8 cellular contexts compared by ENCODE assay signal in genomic region chr3:45687828-45688193, GRCh38. TPM values are rescaled to one million over a fixed set of nuclear protein-coding genes. Genes with fewer than 3 reads are reported as not detected.
DNase-seq lines count a peak whose midpoint lies in the region; ATAC-seq and TF ChIP-seq lines count a peak whose summit lies in the region.

No MANE protein-coding gene starts in this region.

- CTCF ChIA-PET in CD4-positive, alpha-beta memory T cell (lab: Charles Lee; ENCODE audit: partially characterized antibody): interaction anchor here (0.9 to 5.0 kb wide), 4 partner anchors 22 to 32 kb away, joined by 3 to 53 read pairs (median 3); no protein-coding TSS in a partner anchor

- H3K36me3 ChIP-seq in CD4-positive, alpha-beta memory T cell (ENCODE audit: insufficient read depth, low read length): no peaks in the 10 kb centered on the region
- peaks cover 14% of the 10 kb centered on the region for H3K36me3 ChIP-seq in Karpas-422 (ENCODE audit: insufficient read depth, low read length)
- no peaks in the 10 kb centered on the region for H3K36me3 ChIP-seq in breast epithelium

- H3K9ac ChIP-seq in Karpas-422 (ENCODE audit: low read length): peak overlapping the region; percentile 74

- no peak overlapping the region for H2AFZ ChIP-seq in Karpas-422 (ENCODE audit: low read length)

- no peak for TF ChIP-seq POLR2A in breast epithelium (IDR thresholded peaks at IDR 0.05)

- H3K36me3 Mint-ChIP-seq in CD4-positive, alpha-beta memory T cell: peaks cover 9 to 36% of the 10 kb centered on the region in 2 donors
- H3K36me3 Mint-ChIP-seq in natural killer cell: peaks cover 7% of the 10 kb centered on the region

- H3K9me3 ChIP-seq in CD4-positive, alpha-beta memory T cell (ENCODE audit: control insufficient read depth in 1 of 2, low read length in 2 of 2): no peaks in the 10 kb centered on the region
- H3K9me3 ChIP-seq in Karpas-422 (ENCODE audit: low read length) (no peaks in the 10 kb centered on the region), breast epithelium (no peaks in the 10 kb centered on the region)

- H3K4me3 ChIP-seq in CD4-positive, alpha-beta memory T cell (ENCODE audit: low read length in 2 of 2): peak overlapping the region in 1 of 2 donors; percentile 97
- H3K4me3 ChIP-seq in Karpas-422 (ENCODE audit: low read length) (peak overlapping the region; percentile 78), breast epithelium (peak overlapping the region; percentile 57 to 85 (median 71))

- peak overlapping the region in 6 of 7 donors; percentile 29 to 100 (median 82) for H3K27ac Mint-ChIP-seq in CD4-positive, alpha-beta memory T cell
- H3K27ac Mint-ChIP-seq in natural killer cell: peak overlapping the region; percentile 97 to 100

- ATAC-seq in natural killer cell (no peak), GM21723 (IDR thresholded peaks at IDR 0.05; ENCODE audit: unreplicated experiment) (no peak), HG02610 (IDR thresholded peaks at IDR 0.05; ENCODE audit: unreplicated experiment) (no peak)

- peaks cover 2 to 5% of the 10 kb centered on the region in 2 donors for H3K27me3 Mint-ChIP-seq in CD4-positive, alpha-beta memory T cell
- peaks cover 4 to 7% of the 10 kb centered on the region in 2 donors for H3K27me3 Mint-ChIP-seq in natural killer cell (ENCODE audit: low read depth in 2 of 2)

- no peak overlapping the region for H3K27ac ChIP-seq in CD4-positive, alpha-beta memory T cell (ENCODE audit: low read depth, low read length)
- H3K27ac ChIP-seq in Karpas-422 (ENCODE audit: low read length) (peak overlapping the region; percentile 66; the same call in 1 of the 2 replicates), breast epithelium (peak overlapping the region in 1 of 2 donors; percentile 88)

- DNase-seq in CD4-positive, alpha-beta memory T cell: no peak
- DNase-seq in Karpas-422: peak; percentile 52
- DNase-seq in breast epithelium (ENCODE audit: low spot score in 2 of 2): no peak
- no peak for DNase-seq in natural killer cell
- DNase-seq in retina: no peak
- no peak for DNase-seq in HuH-7.5 (ENCODE audit: low spot score)

- peaks cover 32 to 56% (median 45%) of the 10 kb centered on the region in 4 donors for H3K4me1 Mint-ChIP-seq in CD4-positive, alpha-beta memory T cell
- peaks cover 42 to 43% of the 10 kb centered on the region in 2 donors for H3K4me1 Mint-ChIP-seq in natural killer cell

- no peaks in the 10 kb centered on the region for H3K9me2 ChIP-seq in Karpas-422 (replicated peaks; ENCODE audit: insufficient read depth, low read length)

- TF ChIP-seq CTCF in breast epithelium (IDR thresholded peaks at IDR 0.05) (no peak), natural killer cell (IDR thresholded peaks at IDR 0.05) (no peak)

- intact Hi-C loops in CD4-positive, alpha-beta memory T cell (cut with micrococcal nuclease): loop anchor here (2.0 to 5.0 kb wide), 2 partner anchors 379 to 711 kb away; partner anchors contain the start of genes EXOSC7 and ZDHHC3
- intact Hi-C loops in breast epithelium (cut with DNase I; ENCODE audit: low total_unique reads): no loop called here
- intact Hi-C loops in natural killer cell (cut with micrococcal nuclease): loop anchor here (2.0 kb wide), 1 partner anchor 23 kb away; no protein-coding TSS in a partner anchor

- no peaks in the 10 kb centered on the region for H3K27me3 ChIP-seq in CD4-positive, alpha-beta memory T cell (ENCODE audit: insufficient read depth, low read length)
- H3K27me3 ChIP-seq in Karpas-422 (ENCODE audit: low read length) (no peaks in the 10 kb centered on the region), breast epithelium (no peaks in the 10 kb centered on the region)

- POLR2A ChIA-PET in CD4-positive, alpha-beta memory T cell (lab: Charles Lee; ENCODE audit: partially characterized antibody): interaction anchor here (4.9 kb wide), 1 partner anchor 10 kb away, joined by 38 read pairs; no protein-coding TSS in a partner anchor

- H3K4me1 ChIP-seq in CD4-positive, alpha-beta memory T cell (ENCODE audit: insufficient read depth, low read length): peaks cover 34% of the 10 kb centered on the region
- H3K4me1 ChIP-seq in Karpas-422 (ENCODE audit: low read length) (peaks cover 24% of the 10 kb centered on the region), breast epithelium (peaks cover 4 to 12% of the 10 kb centered on the region in 2 donors)

- H3K4me3 Mint-ChIP-seq in CD4-positive, alpha-beta memory T cell: peak overlapping the region; percentile 56 to 99 (median 83)
- H3K4me3 Mint-ChIP-seq in natural killer cell: peak overlapping the region; percentile 79

- peak overlapping the region; percentile 79 for H3K4me2 ChIP-seq in Karpas-422 (ENCODE audit: low read depth, low read length, poor library complexity, severe bottlenecking)

- peaks cover 0 to 11% (median 4%) of the 10 kb centered on the region in 8 donors for H3K9me3 Mint-ChIP-seq in CD4-positive, alpha-beta memory T cell
- H3K9me3 Mint-ChIP-seq in natural killer cell: no peaks in the 10 kb centered on the region

- H4K20me1 ChIP-seq in Karpas-422 (ENCODE audit: insufficient read depth, low read depth, low read length): 0 out of 2 replicates have a peak, but pooled peaks cover 5% of the 10 kb centered on the region

- peaks cover 36% of the 10 kb centered on the region for H3K79me2 ChIP-seq in Karpas-422 (ENCODE audit: low read length)

RNA-seq across cellular contexts. Expression of gene SACM1L, which starts 1.4 kb away (rescaled TPM):
- 100 to 1,000 TPM in 1 of 2 experiments, 10 to 100 TPM in 1; 95.7 to 104 TPM for total RNA-seq in CD4-positive, alpha-beta memory T cell
- 10 to 100 TPM; 27.6 to 39.1 TPM for polyA plus RNA-seq in CD4-positive, alpha-beta memory T cell
- total RNA-seq in Karpas-422 (2014; rRNA removed; shearing (Covaris generic); ENCODE audit: low replicate concordance): 41.9 and 61.8 TPM in 2 replicates
- total RNA-seq in breast epithelium (10 to 100 TPM; 49.3 to 84.7 (median 61.3) TPM), natural killer cell (100 to 1,000 TPM in 1 of 3 donors, 10 to 100 TPM in 2; 93.2 to 110 (median 93.9) TPM)
